34 cellular contexts compared by ENCODE assay signal in genomic region chr2:192775011-192775410, GRCh38.
"Had no signal": no experiment of that assay in that cellular context is flagged by ENCODE, and none has a peak within 500 bp of the region (broad histone marks: within the 10 kb centered on the region; RNA-seq: fewer than 3 reads in every experiment).

No MANE protein-coding gene starts in this region.

- H3K9me3 Mint-ChIP-seq: activated naive CD4-positive, alpha-beta T cell treated with anti-CD3 and anti-CD28 coated beads, Interleukin-2, amount 50 U/mL, for 24 hours; activated naive CD8-positive, alpha-beta T cell treated with anti-CD3 and anti-CD28 coated beads for 36 hours; activated naive CD8-positive, alpha-beta T cell treated with anti-CD3 and anti-CD28 coated beads, Interleukin-2, amount 10 ng/mL, durations not matched to agents 7 days and 5 days; activated naive CD8-positive, alpha-beta T cell treated with anti-CD3 and anti-CD28 coated beads, Interleukin-2, amount 50 U/mL, for 24 hours; activated T-cell treated with anti-CD3 and anti-CD28 coated beads, Interleukin-2, amount 50 U/mL, for 24 hours; activated T-cell treated with anti-CD3 and anti-CD28 coated beads, Interleukin-2, amount 50 U/mL, for 72 hours; activated T-helper 17 cell treated with anti-CD3 and anti-CD28 coated beads, Interleukin-2, amount 50 U/mL, for 72 hours; activated T-helper 2 cell treated with anti-CD3 and anti-CD28 coated beads, Interferon-gamma antibody, Interleukin-2, Interleukin-4, amounts not matched to agents 10 μg/mL and 5 μg/mL and 100 μg/mL, durations not matched to agents 14 hours and 24 hours and 36 hours; central memory CD8-positive, alpha-beta T cell had no signal

- DNase-seq: activated effector memory CD4-positive, alpha-beta T cell treated with anti-CD3 and anti-CD28 coated beads, Interleukin-2, amount 50 U/mL, for 16 hours; activated effector memory CD4-positive, alpha-beta T cell treated with Interleukin-2 at 50 U/mL for 16 hours; activated gamma-delta T cell; activated gamma-delta T cell treated with Interleukin-2 at 50 U/mL for 16 hours; activated naive CD4-positive, alpha-beta T cell; activated naive CD4-positive, alpha-beta T cell treated with anti-CD3 and anti-CD28 coated beads for 36 hours; activated naive CD4-positive, alpha-beta T cell treated with anti-CD3 and anti-CD28 coated beads, Interleukin-2, amount 10 ng/mL, durations not matched to agents 7 days and 5 days; activated naive CD4-positive, alpha-beta T cell treated with anti-CD3 and anti-CD28 coated beads, Interleukin-2, amount 50 U/mL, for 16 hours; activated naive CD4-positive, alpha-beta T cell treated with Interleukin-2 at 50 U/mL for 16 hours; activated naive CD8-positive, alpha-beta T cell treated with anti-CD3 and anti-CD28 coated beads for 36 hours; activated naive CD8-positive, alpha-beta T cell treated with anti-CD3 and anti-CD28 coated beads, Interleukin-2, amount 10 ng/mL, durations not matched to agents 7 days and 5 days; activated naive CD8-positive, alpha-beta T cell treated with anti-CD3 and anti-CD28 coated beads, Interleukin-2, amount 50 U/mL, for 24 hours; activated T-cell treated with anti-CD3 and anti-CD28 coated beads, Interleukin-2, amount 50 U/mL, for 1 hour; activated T-cell treated with anti-CD3 and anti-CD28 coated beads, Interleukin-2, amount 50 U/mL, for 24 hours; activated T-cell treated with anti-CD3 and anti-CD28 coated beads, Interleukin-2, amount 50 U/mL, for 4 hours; activated T-cell treated with anti-CD3 and anti-CD28 coated beads, Interleukin-2, amount 50 U/mL, for 48 hours; activated T-cell treated with anti-CD3 and anti-CD28 coated beads, Interleukin-2, amount 50 U/mL, for 72 hours; adrenal gland; amniotic stem cell; amygdala; anterior cingulate cortex; aorta; body of pancreas; brain microvascular endothelial cell; central memory CD4-positive, alpha-beta T cell; cerebellar nuclear complex had no signal

- H3K4me1 Mint-ChIP-seq: activated naive CD4-positive, alpha-beta T cell treated with anti-CD3 and anti-CD28 coated beads, Interleukin-2, amount 10 ng/mL, durations not matched to agents 7 days and 5 days; activated naive CD4-positive, alpha-beta T cell treated with anti-CD3 and anti-CD28 coated beads, Interleukin-2, amount 50 U/mL, for 24 hours; activated naive CD8-positive, alpha-beta T cell treated with anti-CD3 and anti-CD28 coated beads for 36 hours; activated naive CD8-positive, alpha-beta T cell treated with anti-CD3 and anti-CD28 coated beads, Interleukin-2, amount 10 ng/mL, durations not matched to agents 7 days and 5 days; activated naive CD8-positive, alpha-beta T cell treated with anti-CD3 and anti-CD28 coated beads, Interleukin-2, amount 50 U/mL, for 24 hours; activated T-helper 17 cell treated with anti-CD3 and anti-CD28 coated beads, Interleukin-2, amount 50 U/mL, for 72 hours; brain; central memory CD8-positive, alpha-beta T cell had no signal

- H3K27me3 Mint-ChIP-seq: activated naive CD4-positive, alpha-beta T cell treated with anti-CD3 and anti-CD28 coated beads, Interleukin-2, amount 10 ng/mL, durations not matched to agents 7 days and 5 days; activated naive CD4-positive, alpha-beta T cell treated with anti-CD3 and anti-CD28 coated beads, Interleukin-2, amount 50 U/mL, for 24 hours; activated naive CD8-positive, alpha-beta T cell; activated naive CD8-positive, alpha-beta T cell treated with anti-CD3 and anti-CD28 coated beads for 36 hours; activated naive CD8-positive, alpha-beta T cell treated with anti-CD3 and anti-CD28 coated beads, Interleukin-2, amount 10 ng/mL, durations not matched to agents 7 days and 5 days; activated naive CD8-positive, alpha-beta T cell treated with anti-CD3 and anti-CD28 coated beads, Interleukin-2, amount 50 U/mL, for 24 hours; activated T-cell treated with anti-CD3 and anti-CD28 coated beads, Interleukin-2, amount 50 U/mL, for 24 hours; activated T-helper 17 cell treated with anti-CD3 and anti-CD28 coated beads, Interleukin-2, amount 50 U/mL, for 72 hours; central memory CD8-positive, alpha-beta T cell had no signal

- H3K36me3 Mint-ChIP-seq: activated naive CD4-positive, alpha-beta T cell treated with anti-CD3 and anti-CD28 coated beads, Interleukin-2, amount 10 ng/mL, durations not matched to agents 7 days and 5 days; activated naive CD4-positive, alpha-beta T cell treated with anti-CD3 and anti-CD28 coated beads, Interleukin-2, amount 50 U/mL, for 24 hours; activated naive CD4-positive, alpha-beta T cell treated with anti-CD3 and anti-CD28 coated beads, Interleukin-2, amount 50 U/mL, for 72 hours; activated naive CD8-positive, alpha-beta T cell; activated naive CD8-positive, alpha-beta T cell treated with anti-CD3 and anti-CD28 coated beads for 36 hours; activated naive CD8-positive, alpha-beta T cell treated with anti-CD3 and anti-CD28 coated beads, Interleukin-2, amount 10 ng/mL, durations not matched to agents 7 days and 5 days; brain had no signal

- ATAC-seq: activated naive CD4-positive, alpha-beta T cell treated with anti-CD3 and anti-CD28 coated beads, Interleukin-2, amount 50 U/mL, for 72 hours; activated naive CD8-positive, alpha-beta T cell treated with anti-CD3 and anti-CD28 coated beads, Interleukin-2, amount 50 U/mL, for 24 hours; activated T-cell treated with anti-CD3 and anti-CD28 coated beads, Interleukin-2, amount 50 U/mL, for 4 hours; activated T-cell treated with anti-CD3 and anti-CD28 coated beads, Interleukin-2, amount 50 U/mL, for 72 hours; activated T-helper 17 cell treated with anti-CD3 and anti-CD28 coated beads, Interleukin-2, amount 50 U/mL, for 72 hours; body of pancreas had no signal

- H3K27ac Mint-ChIP-seq: activated naive CD4-positive, alpha-beta T cell treated with anti-CD3 and anti-CD28 coated beads for 36 hours; activated naive CD4-positive, alpha-beta T cell treated with anti-CD3 and anti-CD28 coated beads, Interleukin-2, amount 10 ng/mL, durations not matched to agents 7 days and 5 days; activated naive CD4-positive, alpha-beta T cell treated with anti-CD3 and anti-CD28 coated beads, Interleukin-2, amount 50 U/mL, for 24 hours; activated naive CD4-positive, alpha-beta T cell treated with anti-CD3 and anti-CD28 coated beads, Interleukin-2, amount 50 U/mL, for 72 hours; activated naive CD8-positive, alpha-beta T cell; activated naive CD8-positive, alpha-beta T cell treated with anti-CD3 and anti-CD28 coated beads for 36 hours; activated naive CD8-positive, alpha-beta T cell treated with anti-CD3 and anti-CD28 coated beads, Interleukin-2, amount 10 ng/mL, durations not matched to agents 7 days and 5 days; activated naive CD8-positive, alpha-beta T cell treated with anti-CD3 and anti-CD28 coated beads, Interleukin-2, amount 50 U/mL, for 24 hours; activated T-cell treated with anti-CD3 and anti-CD28 coated beads, Interleukin-2, amount 50 U/mL, for 24 hours; activated T-cell treated with anti-CD3 and anti-CD28 coated beads, Interleukin-2, amount 50 U/mL, for 72 hours; activated T-helper 1 cell treated with anti-CD3 and anti-CD28 coated beads, Interleukin-12 subunit alpha, Interleukin-12 subunit beta, Interleukin-2, Interleukin-4 antibody, amounts not matched to agents 30 ng/mL and 10 ng/mL and 1 ng/mL, durations not matched to agents 14 hours and 24 hours and 36 hours; activated T-helper 17 cell treated with anti-CD3 and anti-CD28 coated beads, Interleukin-2, amount 50 U/mL, for 72 hours; activated T-helper 2 cell treated with anti-CD3 and anti-CD28 coated beads, Interferon-gamma antibody, Interleukin-2, Interleukin-4, amounts not matched to agents 10 μg/mL and 5 μg/mL and 100 μg/mL, durations not matched to agents 14 hours and 24 hours and 36 hours; brain had no signal

- H3K4me3 Mint-ChIP-seq: activated naive CD4-positive, alpha-beta T cell treated with anti-CD3 and anti-CD28 coated beads for 36 hours; activated naive CD4-positive, alpha-beta T cell treated with anti-CD3 and anti-CD28 coated beads, Interleukin-2, amount 10 ng/mL, durations not matched to agents 7 days and 5 days; activated naive CD4-positive, alpha-beta T cell treated with anti-CD3 and anti-CD28 coated beads, Interleukin-2, amount 50 U/mL, for 24 hours; activated naive CD8-positive, alpha-beta T cell; activated naive CD8-positive, alpha-beta T cell treated with anti-CD3 and anti-CD28 coated beads for 36 hours; activated naive CD8-positive, alpha-beta T cell treated with anti-CD3 and anti-CD28 coated beads, Interleukin-2, amount 10 ng/mL, durations not matched to agents 7 days and 5 days; activated naive CD8-positive, alpha-beta T cell treated with anti-CD3 and anti-CD28 coated beads, Interleukin-2, amount 50 U/mL, for 24 hours; activated T-cell treated with anti-CD3 and anti-CD28 coated beads, Interleukin-2, amount 50 U/mL, for 24 hours; activated T-cell treated with anti-CD3 and anti-CD28 coated beads, Interleukin-2, amount 50 U/mL, for 4 hours; activated T-cell treated with anti-CD3 and anti-CD28 coated beads, Interleukin-2, amount 50 U/mL, for 72 hours; activated T-helper 1 cell treated with anti-CD3 and anti-CD28 coated beads, Interleukin-12 subunit alpha, Interleukin-12 subunit beta, Interleukin-2, Interleukin-4 antibody, amounts not matched to agents 30 ng/mL and 10 ng/mL and 1 ng/mL, durations not matched to agents 14 hours and 24 hours and 36 hours; activated T-helper 17 cell treated with anti-CD3 and anti-CD28 coated beads, Interleukin-2, amount 50 U/mL, for 72 hours; brain; central memory CD8-positive, alpha-beta T cell had no signal
